Comparison of ENCODE assay signal across 18 cellular contexts in genomic region chr12:54273981-54274380, GRCh38. TPM values are rescaled to one million over a fixed set of nuclear protein-coding genes. Genes with fewer than 3 reads are reported as not detected.
DNase-seq lines count a peak whose midpoint lies in the region; ATAC-seq and TF ChIP-seq lines count a peak whose summit lies in the region.
"Had no signal": no experiment of that assay in that cellular context is flagged by ENCODE, and none has a peak within 500 bp of the region (broad histone marks: within the 10 kb centered on the region; RNA-seq: fewer than 3 reads in every experiment).

No MANE protein-coding gene starts in this region.

- H3K9ac ChIP-seq in neural progenitor cell, result no peak overlapping the region
- H3K9ac ChIP-seq: BLaER1 had no signal

- ATAC-seq in GM23338 (no peak), T-helper 17 cell (no peak), GM18505 (IDR thresholded peaks at IDR 0.05; ENCODE audit: unreplicated experiment) (no peak)
- ATAC-seq: left lobe of liver; stimulated activated effector memory CD8-positive, alpha-beta T cell treated with anti-CD3 and anti-CD28 coated beads, Interleukin-12 subunit alpha, Interleukin-12 subunit beta, amount 100 ng/mL, for 72 hours had no signal

- H3K4me1 ChIP-seq in GM23338 (ENCODE audit: insufficient read depth) (peaks cover 20% of the 10 kb centered on the region), neural progenitor cell (peaks cover 25% of the 10 kb centered on the region)

- H3K79me2 ChIP-seq in GM23338 (replicated peaks; ENCODE audit: insufficient read depth), result peaks cover 59% of the 10 kb centered on the region
- H3K79me2 ChIP-seq in neural progenitor cell (ENCODE audit: low read depth), result peaks cover 100% of the 10 kb centered on the region

- H3K27me3 ChIP-seq in GM23338 (ENCODE audit: insufficient read depth) (no peaks in the 10 kb centered on the region), neural progenitor cell (no peaks in the 10 kb centered on the region)
- H3K27me3 ChIP-seq: BLaER1, thyroid gland had no signal

- H3K27me3 Mint-ChIP-seq in GM23338 (ENCODE audit: insufficient read depth, low read depth, poor library complexity) (peaks cover 10% of the 10 kb centered on the region), T-helper 17 cell (no peaks in the 10 kb centered on the region), neural progenitor cell (ENCODE audit: insufficient read depth, low read depth) (peaks cover 3% of the 10 kb centered on the region)
- H3K27me3 Mint-ChIP-seq: IgD-negative memory B cell had no signal

- H3K36me3 Mint-ChIP-seq in GM23338 (ENCODE audit: low read depth) (peaks cover 21% of the 10 kb centered on the region), T-helper 17 cell (ENCODE audit: low read depth) (no peaks in the 10 kb centered on the region), neural progenitor cell (peaks cover 33% of the 10 kb centered on the region)

- H3K4me3 Mint-ChIP-seq in GM23338 (no peak overlapping the region), T-helper 17 cell (no peak overlapping the region), neural progenitor cell (no peak overlapping the region)
- H3K4me3 Mint-ChIP-seq: stimulated activated effector memory CD8-positive, alpha-beta T cell treated with anti-CD3 and anti-CD28 coated beads, Interleukin-12 subunit alpha, Interleukin-12 subunit beta, amount 100 ng/mL, for 72 hours had no signal

- H3K9me2 ChIP-seq in GM23338 (ENCODE audit: insufficient read depth), result no peaks in the 10 kb centered on the region

- TF ChIP-seq POLR2A in GM18505 (IDR thresholded peaks at IDR 0.05; ENCODE audit: borderline replicate concordance, extremely low read depth, insufficient read depth, insufficient read length), result no peak

- H3K9me3 Mint-ChIP-seq in GM23338 (no peaks in the 10 kb centered on the region), neural progenitor cell (no peaks in the 10 kb centered on the region)
- H3K9me3 Mint-ChIP-seq: IgD-negative memory B cell; stimulated activated effector memory CD8-positive, alpha-beta T cell treated with anti-CD3 and anti-CD28 coated beads, Interleukin-12 subunit alpha, Interleukin-12 subunit beta, amount 100 ng/mL, for 72 hours had no signal

- H3K4me1 Mint-ChIP-seq in GM23338 (peaks cover 21% of the 10 kb centered on the region; the same call in 2 of the 3 replicates), T-helper 17 cell (peaks cover 45% of the 10 kb centered on the region), neural progenitor cell (peaks cover 30% of the 10 kb centered on the region)

- no peak for DNase-seq in GM23338 (ENCODE audit: low spot score)
- peak; percentile 91 for DNase-seq in NCI-H1417 treated with DMSO at 0.1 percent for 48 hours (lab: John Stamatoyannopoulos, UW)
- DNase-seq in T-helper 17 cell, result no peak
- DNase-seq in neural progenitor cell (ENCODE audit: low spot score), result no peak
- no peak for DNase-seq in AG08395 (ENCODE audit: low spot score)
- no peak for DNase-seq in LoVo (ENCODE audit: low spot score)
- DNase-seq: activated CD8-positive, alpha-beta memory T cell treated with anti-CD3 and anti-CD28 coated beads, Interleukin-2, amount 50 U/mL, for 48 hours; DMS153; erythroblast; NCI-H226; T-helper 9 cell; thyroid gland had no signal

- no peak for TF ChIP-seq CTCF in GM23338 (conservative IDR thresholded peaks at IDR 0.05; ENCODE audit: low read depth in 2 of 2)
- no peak for TF ChIP-seq CTCF in neural progenitor cell (IDR thresholded peaks at IDR 0.05)

- H4K20me1 ChIP-seq in GM23338 (replicated peaks; ENCODE audit: insufficient read depth) (peaks cover 26% of the 10 kb centered on the region), neural progenitor cell (ENCODE audit: low read depth) (peaks cover 65% of the 10 kb centered on the region)

- H3K27ac Mint-ChIP-seq in GM23338 (no peak overlapping the region), T-helper 17 cell (peak overlapping the region; percentile 43), neural progenitor cell (no peak overlapping the region)
- H3K27ac Mint-ChIP-seq: stimulated activated effector memory CD8-positive, alpha-beta T cell treated with anti-CD3 and anti-CD28 coated beads, Interleukin-12 subunit alpha, Interleukin-12 subunit beta, amount 100 ng/mL, for 72 hours had no signal

- peak overlapping the region; percentile 52; the same call in 1 of the 2 replicates for H3K27ac ChIP-seq in GM23338 (ENCODE audit: low read depth)
- peak overlapping the region; percentile 43 for H3K27ac ChIP-seq in neural progenitor cell
- H3K27ac ChIP-seq: BLaER1, thyroid gland had no signal

- no peak overlapping the region for H3K4me3 ChIP-seq in GM23338
- H3K4me3 ChIP-seq in neural progenitor cell, result no peak overlapping the region
- H3K4me3 ChIP-seq: BLaER1, thyroid gland had no signal

- H3F3A ChIP-seq in GM23338 (replicated peaks; ENCODE audit: low read depth) (no peaks in the 10 kb centered on the region), neural progenitor cell (ENCODE audit: low read depth) (peaks cover 54% of the 10 kb centered on the region)

- no peak overlapping the region for H2AFZ ChIP-seq in GM23338
- no peak overlapping the region for H2AFZ ChIP-seq in neural progenitor cell (replicated peaks)

- H3K4me2 ChIP-seq in GM23338 (no peak overlapping the region), neural progenitor cell (no peak overlapping the region)
- H3K4me2 ChIP-seq: BLaER1 had no signal

- no peaks in the 10 kb centered on the region for H3K9me3 ChIP-seq in T-helper 17 cell (ENCODE audit: control insufficient read depth, low read length, poor library complexity, severe bottlenecking)
- H3K9me3 ChIP-seq in neural progenitor cell (ENCODE audit: low read depth), result no peaks in the 10 kb centered on the region
- H3K9me3 ChIP-seq: BLaER1, thyroid gland had no signal

- peaks cover 11% of the 10 kb centered on the region; the same call in 1 of the 2 replicates for H3K36me3 ChIP-seq in GM23338 (ENCODE audit: insufficient read depth)
- H3K36me3 ChIP-seq in neural progenitor cell, result peaks cover 17% of the 10 kb centered on the region
- H3K36me3 ChIP-seq: thyroid gland had no signal

TF ChIP-seq in GM23338, 12 proteins besides CTCF, POLR2A, EP300 and RAD21 (continues in another document):
- TF ChIP-seq EZH2phosphoT487 (IDR thresholded peaks at IDR 0.05; ENCODE audit: unreplicated experiment) (no peak), STAT1 (IDR thresholded peaks at IDR 0.05; ENCODE audit: unreplicated experiment) (no peak), ZNF114 (CRISPR knock-in tag; IDR thresholded peaks at IDR 0.05) (no peak), ETS1 (IDR thresholded peaks at IDR 0.05) (no peak), POLR2AphosphoS5 (IDR thresholded peaks at IDR 0.05; ENCODE audit: low read depth) (no peak), REST (IDR thresholded peaks at IDR 0.05; ENCODE audit: unreplicated experiment) (no peak), EZH2 (IDR thresholded peaks at IDR 0.05; ENCODE audit: low read depth, unreplicated experiment) (no peak)

RNA-seq across cellular contexts. Expression of gene CBX5, which starts 5.9 kb away (rescaled TPM):
- 193 and 212 TPM in 2 replicates for total RNA-seq in GM23338 (2014; rRNA removed; shearing (Covaris generic))
- 152 and 175 TPM in 2 replicates for polyA plus RNA-seq in GM23338 (2016; fragmentation: Nextera tagmentation; extraction: Ambion mirVana)
- total RNA-seq in T-helper 17 cell (10 to 100 TPM; 31.1 to 34.9 TPM), neural progenitor cell (ENCODE audit: low replicate concordance) (232 and 288 TPM in 2 replicates)

RNA-seq across cellular contexts. Expression of gene HNRNPA1, which starts 6.5 kb away (rescaled TPM):
- 1,104 and 1,281 TPM in 2 replicates for total RNA-seq in GM23338 (2014; rRNA removed; shearing (Covaris generic))
- polyA plus RNA-seq in GM23338 (2016; fragmentation: Nextera tagmentation; extraction: Ambion mirVana), result 2,363 and 2,576 TPM in 2 replicates
- total RNA-seq in T-helper 17 cell, result 1,000 to 10,000 TPM; 1,531 to 1,582 TPM
- total RNA-seq in neural progenitor cell (ENCODE audit: low replicate concordance), result 1,779 and 2,341 TPM in 2 replicates

RNA-seq across cellular contexts. Expression of gene NFE2, which starts 26.8 kb away (rescaled TPM):
- 0.27 and 1.3 TPM in 2 replicates for total RNA-seq in GM23338 (2014; rRNA removed; shearing (Covaris generic))
- polyA plus RNA-seq in GM23338 (2016; fragmentation: Nextera tagmentation; extraction: Ambion mirVana), result 1.8 and 3.0 TPM in 2 replicates
- 10 to 100 TPM in 1 of 2 donors, 1 to 10 TPM in 1; 2.5 to 26.4 TPM for total RNA-seq in T-helper 17 cell
- 2.8 and 4.3 TPM in 2 replicates for total RNA-seq in neural progenitor cell (ENCODE audit: low replicate concordance)
- total RNA-seq: dermis microvascular lymphatic vessel endothelial cell had no signal

RNA-seq across cellular contexts. Expression of gene COPZ1, which starts 51.0 kb away (rescaled TPM):
- 72.5 and 91.2 TPM in 2 replicates for total RNA-seq in GM23338 (2014; rRNA removed; shearing (Covaris generic))
- polyA plus RNA-seq in GM23338 (2016; fragmentation: Nextera tagmentation; extraction: Ambion mirVana), result 72.7 and 79.9 TPM in 2 replicates
- 10 to 100 TPM; 58.6 to 63.3 TPM for total RNA-seq in T-helper 17 cell
- 197 and 219 TPM in 2 replicates for total RNA-seq in neural progenitor cell (ENCODE audit: low replicate concordance)
